ENCODE assay signal across 8 cellular contexts in the genomic region with DNA sequence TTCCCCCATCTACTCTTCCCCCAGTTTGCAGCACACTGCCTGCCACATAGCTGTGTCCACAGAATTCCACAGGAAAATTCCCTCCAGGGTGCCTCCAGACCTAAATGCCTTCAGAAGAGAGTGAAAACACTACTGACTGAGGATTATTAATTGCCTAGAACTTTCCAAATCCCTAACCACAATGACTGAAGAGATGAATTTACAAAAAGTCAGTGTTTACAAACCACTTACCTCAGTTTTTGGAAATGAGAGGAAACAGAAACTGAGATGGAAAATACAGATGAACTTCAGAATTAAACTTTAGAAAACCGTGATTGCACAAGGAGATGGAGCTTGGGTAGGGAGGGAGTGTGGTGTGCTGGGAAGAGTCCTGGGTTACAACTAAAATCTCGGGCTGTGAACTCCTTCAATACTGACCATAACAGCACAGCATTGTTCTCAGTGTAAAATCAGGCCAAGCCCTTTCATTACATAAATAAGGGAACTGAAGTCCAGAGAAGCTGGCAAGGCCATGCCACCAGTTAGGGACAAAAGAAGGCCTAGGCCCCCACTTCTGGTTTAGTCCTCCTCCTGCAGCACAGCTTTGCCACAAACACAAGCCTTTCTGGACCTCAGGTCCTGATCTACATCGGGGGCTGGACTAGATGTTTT. TPM values are rescaled to one million over a fixed set of nuclear protein-coding genes. Genes with fewer than 3 reads are reported as not detected.
A peak's percentile ranks its signal among the peaks of the same experiment; 100 is the strongest.
DNase-seq lines count a peak whose midpoint lies in the region; ATAC-seq, FAIRE-seq and TF ChIP-seq lines count a peak whose summit lies in the region.

No MANE protein-coding gene starts in this region.

- no peak overlapping the region for H2BK15ac ChIP-seq in H1 (ENCODE audit: low read length)

- no peak overlapping the region for H3K4me3 ChIP-seq in Panc1 (ENCODE audit: low read depth in 2 of 2, low read length in 2 of 2)
- no peak overlapping the region for H3K4me3 ChIP-seq in H1 (ENCODE audit: extremely low read depth in 1 of 4, insufficient read depth in 2 of 4, low read depth in 3 of 4, low read length in 4 of 4)
- no peak overlapping the region for H3K4me3 ChIP-seq in pancreas
- no peak overlapping the region for H3K4me3 ChIP-seq in ovary

- H3K9me3 ChIP-seq in Panc1 (ENCODE audit: control insufficient read depth, insufficient read depth, low read depth, low read length), result no peaks in the 10 kb centered on the region
- H3K9me3 ChIP-seq in H1 (ENCODE audit: insufficient read depth in 2 of 2, low read depth in 1 of 2, low read length in 1 of 2), result no peaks in the 10 kb centered on the region
- H3K9me3 ChIP-seq in pancreas, result no peaks in the 10 kb centered on the region
- no peaks in the 10 kb centered on the region for H3K9me3 ChIP-seq in ovary

- no peak overlapping the region for H3K18ac ChIP-seq in H1 (ENCODE audit: extremely low read depth, low read length)

- H3K79me2 ChIP-seq in H1 (ENCODE audit: control insufficient read depth in 1 of 2, insufficient read depth in 2 of 2, low read length in 2 of 2), result peaks cover 5 to 64% of the 10 kb centered on the region in 2 experiments

- peaks cover 8% of the 10 kb centered on the region for H3K23me2 ChIP-seq in H1 (ENCODE audit: low read depth, low read length)

- peak; percentile 78 for DNase-seq in Ammon's horn (ENCODE audit: low spot score)
- no peak for DNase-seq in Panc1 (ENCODE audit: low read depth, low spot score)
- DNase-seq in H1 (ENCODE audit: low read depth in 1 of 2, low spot score in 2 of 2), result no peak
- DNase-seq in pancreas, result no peak
- DNase-seq in DMS53 treated with DMSO at 0.1 percent for 48 hours (lab: John Stamatoyannopoulos, UW; ENCODE audit: unreplicated experiment), result no peak
- no peak for DNase-seq in HPDE6-E6E7 (ENCODE audit: extremely low spot score)
- DNase-seq in ovary, result no peak
- no peak for DNase-seq in stimulated activated CD4-positive, alpha-beta T cell treated with anti-CD3 and anti-CD28 coated beads, Interleukin-4, amount 100 ng/mL, for 4 hours

- CTCF ChIA-PET in Panc1 (lab: Charles Lee) (no interaction called here), H1 (lab: Charles Lee; ENCODE audit: partially characterized antibody) (interaction anchor here (0.8 to 1.6 kb wide), 6 partner anchors 10 to 160 kb away, joined by 3 to 4 read pairs (median 4); no protein-coding TSS in a partner anchor)

- H2BK20ac ChIP-seq in H1 (ENCODE audit: low read length), result no peak overlapping the region

- H3K23ac ChIP-seq in H1 (ENCODE audit: insufficient read length), result no peak overlapping the region

- no peak for TF ChIP-seq POLR2A in H1 (IDR thresholded peaks at IDR 0.05; ENCODE audit: control extremely low read depth in 1 of 2, low read depth in 2 of 2, low read length in 2 of 2)
- TF ChIP-seq POLR2A in ovary (IDR thresholded peaks at IDR 0.05), result no peak

- H3K27ac ChIP-seq in Panc1 (ENCODE audit: low read length) (no peak overlapping the region), H1 (ENCODE audit: low read depth, low read length) (no peak overlapping the region), pancreas (peak overlapping the region; percentile 39 to 78 (median 57)), ovary (no peak overlapping the region)

- H4K8ac ChIP-seq in H1 (ENCODE audit: extremely low read depth, insufficient read depth, low read length), result no peak overlapping the region

- H3K4me1 ChIP-seq in Panc1 (ENCODE audit: control insufficient read depth, insufficient read depth, low read length) (peaks cover 8% of the 10 kb centered on the region), H1 (replicated peaks in 1 of 4; ENCODE audit: control insufficient read depth in 3 of 4, insufficient read depth in 4 of 4, low read length in 3 of 4) (peaks cover 1 to 6% (median 4%) of the 10 kb centered on the region in 4 experiments; a peak in 4 of 7 replicates), pancreas (peaks cover 52 to 73% (median 53%) of the 10 kb centered on the region in 3 donors), ovary (ENCODE audit: insufficient read depth) (peaks cover 24% of the 10 kb centered on the region)

- H2AFZ ChIP-seq in H1 (ENCODE audit: low read length), result no peak overlapping the region

- 60% methylated on average over 3 of the region's 3 CpGs; no CpG with 5 or more reads in 1 of the 2 experiments for WGBS in H1 (ENCODE audit: extremely low coverage in 1 of 2, insufficient coverage in 1 of 2, insufficient read length in 1 of 2, insufficient replicate concordance in 2 of 2, low coverage in 1 of 2, low lambda C conversion rate in 2 of 2, missing lambda C conversion rate in 1 of 2), 2 experiments
- 7 to 17% methylated on average over 3 of the region's 3 CpGs for WGBS in pancreas, 2 donors
- 32 to 55% (median 39%) methylated on average over 2 to 3 of the region's 3 CpGs for WGBS in ovary, 3 donors

- FAIRE-seq in H1 (lab: Jason Lieb, UNC), result no peak
- FAIRE-seq in pancreas (lab: Jason Lieb, UNC), result no peak

- no peak overlapping the region for H3K4me2 ChIP-seq in H1 (ENCODE audit: insufficient read depth in 1 of 2, low read depth in 2 of 2, low read length in 2 of 2)

- no peak overlapping the region; a peak in 2 of 7 replicates for H3K9ac ChIP-seq in H1 (replicated peaks in 1 of 4; ENCODE audit: extremely low read depth in 1 of 4, low read depth in 3 of 4, low read length in 3 of 4)

- no peak overlapping the region for H3K4ac ChIP-seq in H1 (replicated peaks; ENCODE audit: insufficient read length, low read depth, low read length)

- peaks cover 2 to 12% of the 10 kb centered on the region in 2 experiments for H4K20me1 ChIP-seq in H1 (replicated peaks in 1 of 2; ENCODE audit: control insufficient read depth in 1 of 2, insufficient read depth in 2 of 2, low read length in 2 of 2)

- H3K27me3 ChIP-seq in Panc1 (ENCODE audit: control insufficient read depth, insufficient read depth, low read length) (no peaks in the 10 kb centered on the region), H1 (replicated peaks in 1 of 4; ENCODE audit: control insufficient read depth in 3 of 4, extremely low read depth in 1 of 4, insufficient read depth in 3 of 4, low read length in 3 of 4) (peaks cover 0 to 2% (median 0%) of the 10 kb centered on the region in 4 experiments; a peak in 1 of 7 replicates), pancreas (no peaks in the 10 kb centered on the region), ovary (no peaks in the 10 kb centered on the region)

- H3K36me3 ChIP-seq in Panc1 (ENCODE audit: control insufficient read depth, insufficient read depth, low read length), result no peaks in the 10 kb centered on the region; the same call in 1 of the 2 replicates
- peaks cover 0 to 9% (median 0%) of the 10 kb centered on the region in 4 experiments; a peak in 2 of 8 replicates for H3K36me3 ChIP-seq in H1 (ENCODE audit: control insufficient read depth in 2 of 4, insufficient read depth in 4 of 4, low read length in 3 of 4)
- no peaks in the 10 kb centered on the region for H3K36me3 ChIP-seq in pancreas
- H3K36me3 ChIP-seq in ovary, result no peaks in the 10 kb centered on the region

- no peak for ATAC-seq in Panc1
- no peak for ATAC-seq in pancreas

- no peak overlapping the region for H3K56ac ChIP-seq in H1 (replicated peaks; ENCODE audit: insufficient read length, low read depth, low read length)

- H2BK5ac ChIP-seq in H1 (ENCODE audit: low read depth, low read length), result peak overlapping the region; percentile 26; the same call in 1 of the 2 replicates

- in situ Hi-C loops in Panc1 (cut with HindIII; ENCODE audit: low pct_unique_long_range_greater_than_20kb, low sequenced_read_pairs), result no loop called here

- POLR2A ChIA-PET in Panc1 (lab: Charles Lee) (no interaction called here), H1 (lab: Charles Lee; ENCODE audit: partially characterized antibody) (interaction anchor here (0.6 to 1.0 kb wide), 3 partner anchors 15 to 56 kb away, joined by 3 read pairs; no protein-coding TSS in a partner anchor)

- no peak overlapping the region for H4K91ac ChIP-seq in H1 (replicated peaks; ENCODE audit: insufficient read length, low read length)

- TF ChIP-seq CTCF in Panc1 (IDR thresholded peaks at IDR 0.05) (no peak), H1 (IDR thresholded peaks at IDR 0.05; ENCODE audit: control extremely low read depth in 1 of 3, insufficient read depth in 1 of 3, low read depth in 1 of 3, low read length in 3 of 3) (no peak), pancreas (IDR thresholded peaks at IDR 0.05) (no peak), ovary (IDR thresholded peaks at IDR 0.05) (no peak)

- no peak overlapping the region for H3K14ac ChIP-seq in H1 (ENCODE audit: insufficient read length)

- no peak overlapping the region for H4K5ac ChIP-seq in H1 (ENCODE audit: insufficient read length, low read depth, low read length)

- no peak overlapping the region for H2AK5ac ChIP-seq in H1 (ENCODE audit: low read depth, low read length)

- no peak for TF ChIP-seq RAD21 in H1 (IDR thresholded peaks at IDR 0.05 in 1 of 2, conservative IDR thresholded peaks at IDR 0.05 in 1 of 2; ENCODE audit: low read depth in 2 of 2, low read length in 2 of 2)

- peaks cover 18% of the 10 kb centered on the region for H3K79me1 ChIP-seq in H1 (ENCODE audit: low read depth, low read length)

- H2BK12ac ChIP-seq in H1 (ENCODE audit: low read depth, low read length), result no peak overlapping the region

- no peak overlapping the region for H2BK120ac ChIP-seq in H1 (replicated peaks; ENCODE audit: low read depth, low read length)

- intact Hi-C loops in Panc1 (cut with micrococcal nuclease; ENCODE audit: unreplicated experiment) (no loop called here), pancreas (cut with DNase I) (no loop called here), ovary (cut with DNase I) (no loop called here)

- BruUV-seq in Panc1 (replicated peaks; lab: Mats Ljungman, UMichigan), result TSS peak; percentile 39

- no peak for TF ChIP-seq EP300 in H1 (IDR thresholded peaks at IDR 0.05; ENCODE audit: borderline replicate concordance in 1 of 2, low read depth in 2 of 2, low read length in 2 of 2)
- TF ChIP-seq EP300 in ovary (IDR thresholded peaks at IDR 0.05), result no peak

TF ChIP-seq in H1, 55 proteins besides CTCF, POLR2A, EP300 and RAD21 (continues in another document):
- TF ChIP-seq BCL11A (IDR thresholded peaks at IDR 0.05; ENCODE audit: low read depth in 2 of 2, low read length in 2 of 2) (no peak), CHD2 (IDR thresholded peaks at IDR 0.05; ENCODE audit: low read length) (no peak)

RNA-seq across cellular contexts. Expression of gene ELMO2, which starts 4.1 kb away (rescaled TPM):
- total RNA-seq in Panc1 (2021; ENCODE audit: unreplicated experiment) (40.4 TPM), pancreas (10 to 100 TPM; 16.7 to 32.6 (median 27.7) TPM), ovary (10 to 100 TPM; 20.1 to 51.7 (median 41.0) TPM)
- 29.1 TPM for polyA plus RNA-seq in Panc1 (2012; ENCODE audit: insufficient read length)
- total RNA-seq in H1 (2021; fragmentation: NEBNext Ultra II Directional; extraction: Animal tissue kit (Norgen Biotek cat#: 25700)), result 31.1 and 39.7 TPM in 2 replicates
- polyA plus RNA-seq in H1 (2011; rRNA removed) (34.3 and 35.6 TPM in 2 replicates), pancreas (10 to 100 TPM; 18.1 to 31.0 TPM), ovary (10 to 100 TPM; 19.1 to 57.6 TPM)
- polyA plus RNA-seq in H1 (2011; cell fraction: cytosol; rRNA removed), result 31.1 TPM
- 70.5 TPM for polyA plus RNA-seq in H1 (2011; cell fraction: nucleus; rRNA removed)
- 24.7 to 27.5 TPM (median 25.8 TPM) in 4 replicates for polyA plus RNA-seq in H1 (2012, experiment 1 of 2)
- 12.8 TPM for polyA plus RNA-seq in H1 (2012, experiment 2 of 2)
- polyA plus RNA-seq in H1 (2013, experiment 1 of 2), result 16.7 TPM
- polyA plus RNA-seq in H1 (2013, experiment 2 of 2), result 15.7 TPM
- polyA minus RNA-seq in H1 (2011; rRNA and poly(A)+ RNA removed), result 62.0 and 68.2 TPM in 2 replicates
- 22.8 TPM for polyA minus RNA-seq in H1 (2011; cell fraction: cytosol; rRNA and poly(A)+ RNA removed)
- polyA minus RNA-seq in H1 (2011; cell fraction: nucleus; rRNA and poly(A)+ RNA removed), result 38.0 TPM

Comparison
In these comparisons a context has a peak if more than half of its experiments do, and no peak if none do; other contexts are left out.
1. H3K27ac ChIP-seq: peak in pancreas (4 of 4); none in Panc1 (single experiment), H1 (single experiment) and ovary (0 of 2).